1 cellular context compared by ENCODE assay signal in the genomic region with DNA sequence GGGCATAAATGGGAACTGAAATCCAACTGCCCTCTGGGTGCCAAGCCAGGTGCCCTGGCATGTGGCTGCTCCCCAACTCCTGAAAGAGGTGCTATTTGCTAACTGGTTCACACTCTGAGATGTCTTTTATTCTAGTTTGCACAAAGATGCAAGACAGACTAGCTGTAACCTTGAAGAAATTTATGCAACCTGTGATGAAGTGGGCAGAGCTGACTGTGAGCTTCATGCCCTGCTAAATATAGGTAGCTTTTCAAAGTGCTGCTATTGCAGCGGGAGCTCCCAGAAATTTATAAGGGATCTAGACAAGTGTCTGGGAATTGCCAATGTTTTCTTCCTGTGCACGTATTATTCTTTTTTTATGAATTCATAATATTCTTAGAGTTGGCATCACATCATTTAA.
TF ChIP-seq lines count a peak whose summit lies in the region.

No MANE protein-coding gene starts in this region.

TF ChIP-seq in GM23338, 12 proteins besides CTCF, POLR2A, EP300 and RAD21 (continued from another document):
- TF ChIP-seq, protein P1, sequence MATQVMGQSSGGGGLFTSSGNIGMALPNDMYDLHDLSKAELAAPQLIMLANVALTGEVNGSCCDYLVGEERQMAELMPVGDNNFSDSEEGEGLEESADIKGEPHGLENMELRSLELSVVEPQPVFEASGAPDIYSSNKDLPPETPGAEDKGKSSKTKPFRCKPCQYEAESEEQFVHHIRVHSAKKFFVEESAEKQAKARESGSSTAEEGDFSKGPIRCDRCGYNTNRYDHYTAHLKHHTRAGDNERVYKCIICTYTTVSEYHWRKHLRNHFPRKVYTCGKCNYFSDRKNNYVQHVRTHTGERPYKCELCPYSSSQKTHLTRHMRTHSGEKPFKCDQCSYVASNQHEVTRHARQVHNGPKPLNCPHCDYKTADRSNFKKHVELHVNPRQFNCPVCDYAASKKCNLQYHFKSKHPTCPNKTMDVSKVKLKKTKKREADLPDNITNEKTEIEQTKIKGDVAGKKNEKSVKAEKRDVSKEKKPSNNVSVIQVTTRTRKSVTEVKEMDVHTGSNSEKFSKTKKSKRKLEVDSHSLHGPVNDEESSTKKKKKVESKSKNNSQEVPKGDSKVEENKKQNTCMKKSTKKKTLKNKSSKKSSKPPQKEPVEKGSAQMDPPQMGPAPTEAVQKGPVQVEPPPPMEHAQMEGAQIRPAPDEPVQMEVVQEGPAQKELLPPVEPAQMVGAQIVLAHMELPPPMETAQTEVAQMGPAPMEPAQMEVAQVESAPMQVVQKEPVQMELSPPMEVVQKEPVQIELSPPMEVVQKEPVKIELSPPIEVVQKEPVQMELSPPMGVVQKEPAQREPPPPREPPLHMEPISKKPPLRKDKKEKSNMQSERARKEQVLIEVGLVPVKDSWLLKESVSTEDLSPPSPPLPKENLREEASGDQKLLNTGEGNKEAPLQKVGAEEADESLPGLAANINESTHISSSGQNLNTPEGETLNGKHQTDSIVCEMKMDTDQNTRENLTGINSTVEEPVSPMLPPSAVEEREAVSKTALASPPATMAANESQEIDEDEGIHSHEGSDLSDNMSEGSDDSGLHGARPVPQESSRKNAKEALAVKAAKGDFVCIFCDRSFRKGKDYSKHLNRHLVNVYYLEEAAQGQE (IDR thresholded peaks at IDR 0.05; ENCODE audit: unreplicated experiment) = no peak
- no peak for TF ChIP-seq ZNF331 (CRISPR knock-in tag; IDR thresholded peaks at IDR 0.05; ENCODE audit: low read depth)
